Comparison of ENCODE assay signal across 8 cellular contexts in the genomic region with DNA sequence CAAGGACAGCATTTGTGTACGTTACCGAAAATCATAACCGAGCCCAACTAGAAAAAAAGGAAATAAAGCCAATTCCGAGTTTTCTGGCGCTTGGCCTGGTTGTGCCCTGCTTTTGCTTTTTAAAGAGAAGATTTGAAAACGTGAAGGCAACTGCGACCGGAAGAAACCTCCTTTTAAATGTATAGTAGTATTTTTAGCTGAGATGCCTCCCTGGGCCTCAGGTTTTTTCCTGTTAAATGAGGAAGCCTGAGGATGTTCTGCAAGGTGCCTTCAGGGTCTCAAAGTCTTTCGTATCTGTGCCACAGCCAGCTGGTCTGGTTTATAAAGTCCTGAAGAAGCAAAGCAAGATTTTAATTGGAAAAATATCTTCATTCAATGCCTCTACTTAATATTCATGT. TPM values are rescaled to one million over a fixed set of nuclear protein-coding genes. Genes with fewer than 3 reads are reported as not detected.
DNase-seq lines count a peak whose midpoint lies in the region; ATAC-seq and TF ChIP-seq lines count a peak whose summit lies in the region.

No MANE protein-coding gene starts in this region.

- H3K4me1 Mint-ChIP-seq in T-helper 1 cell treated with Interleukin-12 subunit alpha and Interleukin-12 subunit beta and Interleukin-4 antibody, amounts not matched to agents 30 μg/mL and 1 μg/mL, for 36 hours (ENCODE audit: low read depth): peaks cover 30% of the 10 kb centered on the region

- 2% methylated on average over 9 of the region's 9 CpGs for WGBS in esophagus muscularis mucosa
- whole genome bisulfite sequencing in psoas muscle, 3 donors: 0 to 1% (median 1%) methylated on average over 9 of the region's 9 CpGs

- no peak for TF ChIP-seq POLR2A in Peyer's patch (IDR thresholded peaks at IDR 0.05)
- TF ChIP-seq POLR2A in esophagus muscularis mucosa (IDR thresholded peaks at IDR 0.05; ENCODE audit: low read depth): no peak

- H3K27me3 ChIP-seq in Peyer's patch (no peaks in the 10 kb centered on the region), esophagus muscularis mucosa (no peaks in the 10 kb centered on the region), psoas muscle (ENCODE audit: insufficient read depth in 3 of 3, low read length in 2 of 3) (no peaks in the 10 kb centered on the region)

- no peaks in the 10 kb centered on the region for H3K9me3 Mint-ChIP-seq in T-helper 1 cell treated with Interleukin-12 subunit alpha and Interleukin-12 subunit beta and Interleukin-4 antibody, amounts not matched to agents 30 μg/mL and 1 μg/mL, for 36 hours

- H3K36me3 ChIP-seq in Peyer's patch (no peaks in the 10 kb centered on the region), esophagus muscularis mucosa (no peaks in the 10 kb centered on the region), psoas muscle (ENCODE audit: insufficient read depth in 1 of 2, low read depth in 1 of 2) (no peaks in the 10 kb centered on the region)

- peak overlapping the region; percentile 98 for H3K4me3 Mint-ChIP-seq in T-helper 1 cell treated with Interleukin-12 subunit alpha and Interleukin-12 subunit beta and Interleukin-4 antibody, amounts not matched to agents 30 μg/mL and 1 μg/mL, for 36 hours

- peak overlapping the region; percentile 54 to 84 (median 74) for H3K4me3 ChIP-seq in Peyer's patch
- H3K4me3 ChIP-seq in esophagus muscularis mucosa: peak overlapping the region; percentile 79 to 93 (median 90)
- peak overlapping the region; percentile 93 for H3K4me3 ChIP-seq in psoas muscle

- TF ChIP-seq EP300 in esophagus muscularis mucosa (IDR thresholded peaks at IDR 0.05): no peak

- peaks cover 6% of the 10 kb centered on the region for H3K27me3 Mint-ChIP-seq in T-helper 1 cell treated with Interleukin-12 subunit alpha and Interleukin-12 subunit beta and Interleukin-4 antibody, amounts not matched to agents 30 μg/mL and 1 μg/mL, for 36 hours (ENCODE audit: low read depth)

- H3K27ac ChIP-seq in Peyer's patch (peak overlapping the region; percentile 64 to 88 (median 79)), esophagus muscularis mucosa (replicated peaks in 1 of 4) (peak overlapping the region; percentile 76 to 81 (median 79)), psoas muscle (peak overlapping the region; percentile 72)

- TF ChIP-seq CTCF in Peyer's patch (IDR thresholded peaks at IDR 0.05) (no peak), esophagus muscularis mucosa (IDR thresholded peaks at IDR 0.05) (no peak), psoas muscle (IDR thresholded peaks at IDR 0.05) (no peak)

- ATAC-seq in HG02840 (IDR thresholded peaks at IDR 0.05; ENCODE audit: low FRiP score, unreplicated experiment) (peak; percentile 5), psoas muscle (peak in 1 of 4 donors; percentile 35)

- no peak for DNase-seq in T-helper 1 cell
- DNase-seq in Peyer's patch: peak in 1 of 3 donors; percentile 27
- no peak for DNase-seq in esophagus muscularis mucosa (ENCODE audit: extremely low spot score)
- DNase-seq in psoas muscle: no peak
- no peak for DNase-seq in activated effector memory CD4-positive, alpha-beta T cell treated with Interleukin-2 at 50 U/mL for 16 hours
- DNase-seq in NCI-H1417 treated with DMSO at 0.1 percent for 48 hours (lab: John Stamatoyannopoulos, UW): no peak

- H3K36me3 Mint-ChIP-seq in T-helper 1 cell treated with Interleukin-12 subunit alpha and Interleukin-12 subunit beta and Interleukin-4 antibody, amounts not matched to agents 30 μg/mL and 1 μg/mL, for 36 hours (ENCODE audit: low read depth): peaks cover 14% of the 10 kb centered on the region

- intact Hi-C loops in esophagus muscularis mucosa (cut with DNase I): loop anchor here (10.0 kb wide), 1 partner anchor 308 kb away; the partner anchor contains the start of gene SH3GLB1
- intact Hi-C loops in psoas muscle (cut with DNase I): loop anchor here in 1 of 2 donors (5.0 to 10.0 kb wide), 2 partner anchors 101 to 298 kb away; no protein-coding TSS in a partner anchor

- peak overlapping the region; percentile 94 for H3K27ac Mint-ChIP-seq in T-helper 1 cell treated with Interleukin-12 subunit alpha and Interleukin-12 subunit beta and Interleukin-4 antibody, amounts not matched to agents 30 μg/mL and 1 μg/mL, for 36 hours

- H3K9me3 ChIP-seq in Peyer's patch (no peaks in the 10 kb centered on the region), esophagus muscularis mucosa (no peaks in the 10 kb centered on the region), psoas muscle (peaks cover under 1% of the 10 kb centered on the region)

- H3K4me1 ChIP-seq in Peyer's patch (peaks cover 0 to 7% (median 0%) of the 10 kb centered on the region in 4 donors), esophagus muscularis mucosa (peaks cover 5 to 35% (median 28%) of the 10 kb centered on the region in 4 donors), psoas muscle (peaks cover 6% of the 10 kb centered on the region)

RNA-seq across cellular contexts. Expression of gene ODF2L, which starts 0.4 kb away (rescaled TPM):
- total RNA-seq in Peyer's patch (100 to 1,000 TPM in 1 of 4 donors, 10 to 100 TPM in 3; 29.8 to 225 (median 46.5) TPM), esophagus muscularis mucosa (10 to 100 TPM; 11.6 to 18.7 (median 13.3) TPM), psoas muscle (1 to 10 TPM; 3.8 to 5.2 (median 4.6) TPM)
- 1 to 10 TPM; 2.9 to 6.1 (median 4.0) TPM for polyA plus RNA-seq in psoas muscle

RNA-seq across cellular contexts. Expression of gene CLCA2, which starts 27.5 kb away (rescaled TPM):
- 1 to 10 TPM in 2 of 4 donors, not detected in 2; 1.2 to 5.0 TPM for total RNA-seq in Peyer's patch
- total RNA-seq in esophagus muscularis mucosa: not detected
- not detected for total RNA-seq in psoas muscle
- polyA plus RNA-seq in psoas muscle: under 1 TPM in 1 of 3 donors, not detected in 2; 0.01 TPM
